Comparison of ENCODE assay signal across 15 cellular contexts in the genomic region with DNA sequence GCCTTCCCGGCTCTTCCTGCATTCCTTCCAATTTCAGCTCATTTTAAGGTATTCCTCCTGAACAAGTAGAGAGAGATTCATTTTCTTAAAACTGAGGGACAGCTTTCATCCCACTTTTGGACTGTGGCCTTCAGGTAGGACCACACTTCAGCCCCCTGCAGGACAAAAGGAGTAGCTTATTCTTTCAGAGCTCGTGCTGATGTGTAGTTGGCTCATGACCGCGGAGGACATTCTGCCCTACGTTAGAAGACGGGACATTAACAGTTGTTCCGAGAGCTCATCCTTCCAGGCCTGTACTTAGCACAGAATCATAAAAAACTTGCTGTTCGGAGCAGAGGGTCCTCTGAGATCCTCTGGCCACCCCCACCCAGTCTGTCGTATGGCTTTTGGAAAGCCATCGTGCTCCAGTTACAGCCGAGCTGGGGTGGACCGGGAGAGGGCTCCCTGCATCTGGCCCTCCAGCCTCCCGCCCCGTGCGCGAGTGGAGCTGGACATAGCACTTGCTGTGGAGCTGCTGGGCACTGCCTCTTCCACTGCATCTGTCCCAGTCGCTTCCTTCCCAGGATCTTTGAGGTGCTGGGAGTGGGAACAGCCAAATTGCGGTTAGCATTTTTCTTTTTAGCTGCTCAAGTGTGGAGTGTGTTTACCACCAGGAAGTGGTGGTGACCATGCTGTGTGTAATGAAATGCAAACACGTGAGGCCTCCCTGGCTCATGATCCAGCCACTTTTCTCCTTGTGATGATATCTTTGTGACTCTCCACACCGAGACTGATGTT.
DNase-seq lines count a peak whose midpoint lies in the region; ATAC-seq and TF ChIP-seq lines count a peak whose summit lies in the region.
"Had no signal": no experiment of that assay in that cellular context is flagged by ENCODE, and none has a peak within 500 bp of the region (broad histone marks: within the 10 kb centered on the region; RNA-seq: fewer than 3 reads in every experiment).

No MANE protein-coding gene starts in this region.

- no peak overlapping the region for H3K9ac ChIP-seq in PC-3 (ENCODE audit: low read length)

- no peak overlapping the region for H3K4me3 ChIP-seq in cardiac muscle cell
- H3K4me3 ChIP-seq in PC-3 (ENCODE audit: low read length): no peak overlapping the region
- H3K4me3 ChIP-seq in fibroblast of villous mesenchyme (ENCODE audit: low read depth, low read length): no peak overlapping the region
- H3K4me3 ChIP-seq: adrenal gland, transverse colon had no signal

- H3K9me2 ChIP-seq in PC-3 (replicated peaks; ENCODE audit: low read length): no peaks in the 10 kb centered on the region

- peak overlapping the region; percentile 78 for H3K27ac Mint-ChIP-seq in stimulated activated naive B cell treated with anti-CD40 and anti-IgM and Interleukin-4, amounts not matched to agents 10 μg/mL and 1 μg/mL and 100 μg/mL, for 72 hours

- H3K36me3 Mint-ChIP-seq in stimulated activated naive B cell treated with anti-CD40 and anti-IgM and Interleukin-4, amounts not matched to agents 10 μg/mL and 1 μg/mL and 100 μg/mL, for 72 hours: peaks cover 23 to 38% of the 10 kb centered on the region in 2 donors

- BruUV-seq in PC-3 (replicated peaks; lab: Mats Ljungman, UMichigan): no TSS peak

- H3K27ac ChIP-seq in cardiac muscle cell: no peak overlapping the region
- peak overlapping the region; percentile 37 for H3K27ac ChIP-seq in PC-3 (ENCODE audit: low read length)
- H3K27ac ChIP-seq: adrenal gland, epithelial cell of prostate, transverse colon had no signal

- H3K79me2 ChIP-seq in PC-3 (ENCODE audit: low read length): no peaks in the 10 kb centered on the region

- no peak overlapping the region for H3K4me3 Mint-ChIP-seq in stimulated activated naive B cell treated with anti-CD40 and anti-IgM and Interleukin-4, amounts not matched to agents 10 μg/mL and 1 μg/mL and 100 μg/mL, for 72 hours

- H3F3A ChIP-seq in PC-3 (ENCODE audit: low read length, unreplicated experiment): no peaks in the 10 kb centered on the region

- peak in 1 of 2 donors; percentile 16 for DNase-seq in cardiac muscle cell (ENCODE audit: low read depth in 1 of 2, low spot score in 1 of 2)
- no peak for DNase-seq in cardiac septum (ENCODE audit: low spot score)
- peak; percentile 73 for DNase-seq in PC-3
- DNase-seq in fibroblast of villous mesenchyme (ENCODE audit: low read depth): peak; percentile 28
- no peak for DNase-seq in stimulated activated naive B cell treated with anti-CD40 and anti-IgM and Interleukin-4, amounts not matched to agents 10 μg/mL and 1 μg/mL and 100 μg/mL, for 72 hours
- no peak for DNase-seq in stimulated activated naive CD4-positive, alpha-beta T cell treated with Interleukin-2 at 50 U/mL for 16 hours (lab: John Stamatoyannopoulos, UW)
- DNase-seq: activated CD8-positive, alpha-beta memory T cell treated with anti-CD3 and anti-CD28 coated beads for 24 hours; adrenal gland; Karpas-422; NCI-H526; SW 1271; transverse colon had no signal

- peaks cover 0 to 2% of the 10 kb centered on the region in 2 donors for H3K9me3 Mint-ChIP-seq in stimulated activated naive B cell treated with anti-CD40 and anti-IgM and Interleukin-4, amounts not matched to agents 10 μg/mL and 1 μg/mL and 100 μg/mL, for 72 hours

- H3K4me1 ChIP-seq in cardiac muscle cell (ENCODE audit: low read depth) (no peaks in the 10 kb centered on the region), PC-3 (ENCODE audit: insufficient read depth, low read length) (peaks cover 15% of the 10 kb centered on the region)
- H3K4me1 ChIP-seq: adrenal gland had no signal

- no peaks in the 10 kb centered on the region for H4K20me1 ChIP-seq in PC-3 (ENCODE audit: low read length)

- ATAC-seq in PC-3: peak; percentile 94
- no peak for ATAC-seq in stimulated activated naive B cell treated with anti-CD40 and anti-IgM and Interleukin-4, amounts not matched to agents 10 μg/mL and 1 μg/mL and 100 μg/mL, for 72 hours (replicated peaks)
- ATAC-seq in GM18870 (IDR thresholded peaks at IDR 0.05; ENCODE audit: unreplicated experiment): no peak
- ATAC-seq in GM19455 (IDR thresholded peaks at IDR 0.05; ENCODE audit: unreplicated experiment): no peak

- H3K4me2 ChIP-seq in PC-3 (ENCODE audit: low read length): peak overlapping the region; percentile 13; the same call in 1 of the 2 replicates

- H3K27me3 Mint-ChIP-seq in stimulated activated naive B cell treated with anti-CD40 and anti-IgM and Interleukin-4, amounts not matched to agents 10 μg/mL and 1 μg/mL and 100 μg/mL, for 72 hours: no peaks in the 10 kb centered on the region

- TF ChIP-seq CTCF in cardiac muscle cell (IDR thresholded peaks at IDR 0.05; ENCODE audit: low read depth, low read length) (peak; percentile 12), PC-3 (conservative IDR thresholded peaks at IDR 0.05; ENCODE audit: low read depth, low read length) (peak; percentile 44), fibroblast of villous mesenchyme (IDR thresholded peaks at IDR 0.05; ENCODE audit: insufficient read depth, low read depth, low read length) (peak; percentile 25)

- H3K4me1 Mint-ChIP-seq in stimulated activated naive B cell treated with anti-CD40 and anti-IgM and Interleukin-4, amounts not matched to agents 10 μg/mL and 1 μg/mL and 100 μg/mL, for 72 hours: peaks cover 18 to 23% of the 10 kb centered on the region in 2 donors

- H3K9me3 ChIP-seq in cardiac muscle cell (ENCODE audit: low read depth) (no peaks in the 10 kb centered on the region), PC-3 (ENCODE audit: low read length) (no peaks in the 10 kb centered on the region)
- H3K9me3 ChIP-seq: adrenal gland, transverse colon had no signal

- H3K27me3 ChIP-seq in cardiac muscle cell (no peaks in the 10 kb centered on the region), PC-3 (ENCODE audit: low read length) (no peaks in the 10 kb centered on the region)
- H3K27me3 ChIP-seq: adrenal gland, transverse colon had no signal

- POLR2A ChIA-PET in PC-3 (lab: Charles Lee; ENCODE audit: unreplicated experiment): no interaction called here

- CTCF ChIA-PET in PC-3 (lab: Charles Lee): interaction anchor here (0.6 to 0.7 kb wide), 2 partner anchors 95 to 214 kb away, joined by 3 to 4 read pairs; no protein-coding TSS in a partner anchor

- intact Hi-C loops in cardiac septum (cut with DNase I): no loop called here
- intact Hi-C loops in PC-3 (cut with micrococcal nuclease): no loop called here

- H3K36me3 ChIP-seq in cardiac muscle cell (no peaks in the 10 kb centered on the region), PC-3 (ENCODE audit: low read depth, low read length) (peaks cover 4% of the 10 kb centered on the region; the same call in 1 of the 2 replicates)
- H3K36me3 ChIP-seq: adrenal gland, transverse colon had no signal

- no peak overlapping the region; the same call in 1 of the 2 replicates for H2AFZ ChIP-seq in PC-3 (ENCODE audit: low read length)

Comparison
In these comparisons a context has a peak if more than half of its experiments do, and no peak if none do; other contexts are left out.
1. DNase-seq: peak in PC-3 (single experiment) and fibroblast of villous mesenchyme (single experiment); none in cardiac septum (single experiment), stimulated activated naive B cell treated with anti-CD40 and anti-IgM and Interleukin-4, amounts not matched to agents 10 μg/mL and 1 μg/mL and 100 μg/mL, for 72 hours (single experiment) and stimulated activated naive CD4-positive, alpha-beta T cell treated with Interleukin-2 at 50 U/mL for 16 hours (single experiment).
2. Peak in every context shown above with its lines, with median percentiles within 50 percentile points of each other: CTCF ChIP-seq.